1 cellular context compared by ENCODE assay signal in genomic region chr1:55054396-55054795, GRCh38.
TF ChIP-seq lines count a peak whose summit lies in the region.

No MANE protein-coding gene starts in this region.

TF ChIP-seq in IMR-90, 13 proteins besides CTCF, POLR2A, EP300 and RAD21 (continued from another document):
- TF ChIP-seq ELK1 (IDR thresholded peaks at IDR 0.05; ENCODE audit: borderline replicate concordance, low read depth, low read length) (no peak), CEBPB (IDR thresholded peaks at IDR 0.05; ENCODE audit: low read depth, low read length) (no peak)
TF ChIP-seq in IMR-90: peak in this region for 0.
